Comparison of ENCODE assay signal across 1 cellular context in genomic region chr9:126151031-126151670, GRCh38.
TF ChIP-seq lines count a peak whose summit lies in the region.

No MANE protein-coding gene starts in this region.

TF ChIP-seq in HepG2, 621 proteins besides CTCF, POLR2A, EP300 and RAD21 (continued from another document and continues in another):
- TF ChIP-seq IRF9 (CRISPR knock-in tag; IDR thresholded peaks at IDR 0.05; ENCODE audit: borderline replicate concordance) (no peak), GPBP1L1 (CRISPR knock-in tag; IDR thresholded peaks at IDR 0.05) (no peak), ZNF343 (CRISPR knock-in tag; IDR thresholded peaks at IDR 0.05) (no peak), RERE (CRISPR knock-in tag; IDR thresholded peaks at IDR 0.05; ENCODE audit: low read depth) (no peak), PITX1 (CRISPR knock-in tag; IDR thresholded peaks at IDR 0.05) (peak; percentile 31; the same call in 1 of the 2 replicates), ZNF800 (CRISPR knock-in tag; IDR thresholded peaks at IDR 0.05) (no peak), MTF2 (CRISPR knock-in tag; IDR thresholded peaks at IDR 0.05; ENCODE audit: borderline replicate concordance) (no peak), ZNF747 (CRISPR knock-in tag; IDR thresholded peaks at IDR 0.05; ENCODE audit: borderline replicate concordance) (no peak), FOXP1 (IDR thresholded peaks at IDR 0.05) (no peak), FOXP1 (CRISPR knock-in tag; IDR thresholded peaks at IDR 0.05) (peak; percentile 47), WIZ (CRISPR knock-in tag; IDR thresholded peaks at IDR 0.05) (no peak), TOPORS (CRISPR knock-in tag; IDR thresholded peaks at IDR 0.05) (no peak), SIX4 (CRISPR knock-in tag; IDR thresholded peaks at IDR 0.05) (no peak), ZNF280D (CRISPR knock-in tag; IDR thresholded peaks at IDR 0.05) (0 out of 2 replicates have a peak, but pooled peaks have one; percentile 62), ZFP37 (CRISPR knock-in tag; IDR thresholded peaks at IDR 0.05; ENCODE audit: borderline replicate concordance) (no peak), SALL1 (CRISPR knock-in tag; IDR thresholded peaks at IDR 0.05) (peak; percentile 66), CEBPZ (IDR thresholded peaks at IDR 0.05; ENCODE audit: low read length) (no peak), ZSCAN5A (CRISPR knock-in tag; IDR thresholded peaks at IDR 0.05; ENCODE audit: borderline replicate concordance) (no peak), SMARCE1 (IDR thresholded peaks at IDR 0.05; ENCODE audit: borderline replicate concordance) (no peak), MED1 (CRISPR knock-in tag; IDR thresholded peaks at IDR 0.05) (peak; percentile 34; the same call in 1 of the 2 replicates), ZNF558 (CRISPR knock-in tag; IDR thresholded peaks at IDR 0.05; ENCODE audit: borderline replicate concordance) (no peak), ZNF646 (CRISPR knock-in tag; IDR thresholded peaks at IDR 0.05) (no peak; the same call in 1 of the 2 replicates), ARNT2 (CRISPR knock-in tag; IDR thresholded peaks at IDR 0.05; ENCODE audit: low read depth) (no peak), SOX5 (CRISPR knock-in tag; IDR thresholded peaks at IDR 0.05; ENCODE audit: borderline replicate concordance) (peak; percentile 49; the same call in 1 of the 2 replicates), KAT2B (IDR thresholded peaks at IDR 0.05; ENCODE audit: borderline replicate concordance, low read depth, low read length) (no peak), ERF (CRISPR knock-in tag; IDR thresholded peaks at IDR 0.05) (peak; percentile 59; the same call in 1 of the 2 replicates), ZNF33B (CRISPR knock-in tag; IDR thresholded peaks at IDR 0.05) (no peak), U2AF1 (optimal IDR thresholded peaks at IDR 0.05; ENCODE audit: low read depth, low read length) (no peak), SIN3A (IDR thresholded peaks at IDR 0.05; ENCODE audit: borderline replicate concordance, low read depth, low read length) (no peak), HOXA5 (CRISPR knock-in tag; IDR thresholded peaks at IDR 0.05) (no peak), POGZ (CRISPR knock-in tag; IDR thresholded peaks at IDR 0.05) (peak; percentile 63)
